16 cellular contexts compared by ENCODE assay signal in genomic region chr3:123098411-123099330, GRCh38. TPM values are rescaled to one million over a fixed set of nuclear protein-coding genes. Genes with fewer than 3 reads are reported as not detected.
DNase-seq lines count a peak whose midpoint lies in the region; ATAC-seq and TF ChIP-seq lines count a peak whose summit lies in the region.
"Had no signal": no experiment of that assay in that cellular context is flagged by ENCODE, and none has a peak within 500 bp of the region (broad histone marks: within the 10 kb centered on the region; RNA-seq: fewer than 3 reads in every experiment).

No MANE protein-coding gene starts in this region.

- no peaks in the 10 kb centered on the region for H3K9me3 Mint-ChIP-seq in nephron
- H3K9me3 Mint-ChIP-seq: activated CD4-positive, alpha-beta memory T cell treated with anti-CD3 and anti-CD28 coated beads, Interleukin-2, amount 10 ng/mL, durations not matched to agents 7 days and 5 days had no signal

- DNase-seq in EH (ENCODE audit: low read depth) (peak; percentile 65), NCI-H524 treated with DMSO at 0.1 percent for 48 hours (lab: John Stamatoyannopoulos, UW) (peak; percentile 59), fibroblast of mammary gland (ENCODE audit: low read depth) (peak; percentile 54), HPDE6-E6E7 (ENCODE audit: extremely low spot score) (no peak), NCI-H128 (lab: John Stamatoyannopoulos, UW; ENCODE audit: unreplicated experiment) (no peak), T-helper 17 cell (no peak), NCI-H748 (lab: John Stamatoyannopoulos, UW; ENCODE audit: unreplicated experiment) (no peak)
- DNase-seq: activated CD4-positive, alpha-beta memory T cell treated with anti-CD3 and anti-CD28 coated beads, Interleukin-2, amount 10 ng/mL, durations not matched to agents 7 days and 5 days; activated gamma-delta T cell treated with Interleukin-2 at 50 U/mL for 16 hours; NCI-H446 treated with DMSO at 0.1 percent for 48 hours; stimulated activated CD4-positive, alpha-beta T cell treated with anti-CD3 and anti-CD28 coated beads, Interleukin-4, amount 100 ng/mL, for 4 hours; stimulated activated naive CD8-positive, alpha-beta T cell treated with anti-CD3 and anti-CD28 coated beads, Interleukin-15, Interleukin-2, amounts not matched to agents 100 U/mL and 50 U/mL, for 24 hours; T1000 had no signal

- no peak for ATAC-seq in T-helper 17 cell

- H3K4me3 ChIP-seq in fibroblast of mammary gland (ENCODE audit: control insufficient read depth, low read depth, low read length): no peak overlapping the region
- H3K4me3 ChIP-seq: BLaER1, right atrium auricular region had no signal

- H3K4me3 Mint-ChIP-seq in nephron (no peak overlapping the region), T-helper 17 cell (no peak overlapping the region)
- H3K4me3 Mint-ChIP-seq: activated CD4-positive, alpha-beta memory T cell treated with anti-CD3 and anti-CD28 coated beads, Interleukin-2, amount 10 ng/mL, durations not matched to agents 7 days and 5 days had no signal

- no peak for TF ChIP-seq CTCF in fibroblast of mammary gland (conservative IDR thresholded peaks at IDR 0.05; ENCODE audit: control insufficient read depth, insufficient read depth, low read depth, low read length)
- no peak for TF ChIP-seq CTCF in nephron (IDR thresholded peaks at IDR 0.05; ENCODE audit: unreplicated experiment in 3 of 3)

- H3K4me1 Mint-ChIP-seq in nephron (peaks cover 50% of the 10 kb centered on the region), T-helper 17 cell (peaks cover 8% of the 10 kb centered on the region)
- H3K4me1 Mint-ChIP-seq: activated CD4-positive, alpha-beta memory T cell treated with anti-CD3 and anti-CD28 coated beads, Interleukin-2, amount 10 ng/mL, durations not matched to agents 7 days and 5 days had no signal

- H3K27me3 Mint-ChIP-seq in nephron (ENCODE audit: low read depth) (no peaks in the 10 kb centered on the region), T-helper 17 cell (no peaks in the 10 kb centered on the region)
- H3K27me3 Mint-ChIP-seq: activated CD4-positive, alpha-beta memory T cell treated with anti-CD3 and anti-CD28 coated beads, Interleukin-2, amount 10 ng/mL, durations not matched to agents 7 days and 5 days had no signal

- H3K27ac Mint-ChIP-seq in nephron (peak overlapping the region; percentile 44 to 60 (median 45)), T-helper 17 cell (no peak overlapping the region)
- H3K27ac Mint-ChIP-seq: activated CD4-positive, alpha-beta memory T cell treated with anti-CD3 and anti-CD28 coated beads, Interleukin-2, amount 10 ng/mL, durations not matched to agents 7 days and 5 days had no signal

- no peaks in the 10 kb centered on the region for H3K9me3 ChIP-seq in T-helper 17 cell (ENCODE audit: control insufficient read depth, low read length, poor library complexity, severe bottlenecking)
- H3K9me3 ChIP-seq: BLaER1, right atrium auricular region had no signal

- H3K36me3 Mint-ChIP-seq in nephron (ENCODE audit: low read depth): peaks cover 20% of the 10 kb centered on the region
- H3K36me3 Mint-ChIP-seq in T-helper 17 cell (ENCODE audit: low read depth): peaks cover 16% of the 10 kb centered on the region

RNA-seq across cellular contexts. Expression of gene PDIA5, which starts 31.8 kb away (rescaled TPM):
- total RNA-seq in T-helper 17 cell: 1 to 10 TPM; 4.6 to 6.2 TPM

Comparison
In these comparisons a context has a peak if more than half of its experiments do, and no peak if none do; other contexts are left out.
1. DNase-seq: peak in EH (single experiment), NCI-H524 treated with DMSO at 0.1 percent for 48 hours (single experiment) and fibroblast of mammary gland (single experiment); none in HPDE6-E6E7 (single experiment), NCI-H128 (single experiment), T-helper 17 cell (0 of 3) and NCI-H748 (single experiment).